Comparison of ENCODE assay signal across 24 cellular contexts in the genomic region with DNA sequence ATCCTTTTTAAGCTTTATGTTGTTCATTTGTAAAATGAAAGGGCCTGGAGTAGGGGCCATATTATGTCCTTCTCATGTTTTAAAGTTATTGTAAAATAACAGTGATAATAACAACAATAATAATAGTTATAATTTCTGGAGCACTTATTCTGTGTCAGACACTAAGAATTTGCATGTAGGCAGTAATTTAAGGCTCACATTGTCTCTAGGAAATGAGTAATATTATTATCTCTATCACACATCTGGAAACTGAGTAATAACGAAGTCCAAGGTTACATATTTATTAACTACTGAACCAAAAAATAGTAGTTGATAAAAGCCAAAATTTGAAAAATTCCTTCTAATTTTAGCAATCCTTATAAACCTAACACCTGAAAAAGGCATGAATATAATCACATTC.
"Had no signal": no experiment of that assay in that cellular context is flagged by ENCODE, and none has a peak within 500 bp of the region (broad histone marks: within the 10 kb centered on the region; RNA-seq: fewer than 3 reads in every experiment).

No MANE protein-coding gene starts in this region.

- H3K27me3 ChIP-seq: stomach, suprapubic skin, testis, thyroid gland, tibial artery, tibial nerve, transverse colon, upper lobe of left lung, upper lobe of right lung, uterus, vagina had no signal

- DNase-seq: stimulated activated CD4-positive, alpha-beta T cell treated with anti-CD3 and anti-CD28 coated beads, Interleukin-2, amount 100 ng/mL, for 48 hours; stimulated activated CD4-positive, alpha-beta T cell treated with anti-CD3 and anti-CD28 coated beads, Interleukin-4, amount 100 ng/mL, for 1 hour; stimulated activated CD4-positive, alpha-beta T cell treated with anti-CD3 and anti-CD28 coated beads, Interleukin-4, amount 100 ng/mL, for 24 hours; stimulated activated CD8-positive, alpha-beta memory T cell treated with anti-CD3 and anti-CD28 coated beads, Interleukin-4, amount 100 ng/mL, for 48 hours; stimulated activated naive B cell treated with anti-CD40 and anti-IgM and Interleukin-4, amounts not matched to agents 10 μg/mL and 1 μg/mL and 100 μg/mL, for 72 hours; stimulated activated naive CD4-positive, alpha-beta T cell; stimulated activated naive CD4-positive, alpha-beta T cell treated with Interleukin-2 at 50 U/mL for 16 hours; stimulated activated naive CD8-positive, alpha-beta T cell treated with anti-CD3 and anti-CD28 coated beads, Interleukin-15, amount 100 ng/mL, for 72 hours; stimulated activated naive CD8-positive, alpha-beta T cell treated with anti-CD3 and anti-CD28 coated beads, Interleukin-15, Interleukin-2, amounts not matched to agents 100 U/mL and 50 U/mL, for 24 hours; stomach; substantia nigra; testis; thyroid gland; tibial artery; transverse colon; trophoblast cell; upper lobe of left lung; upper lobe of right lung; uterus had no signal

- H3K4me1 ChIP-seq: stomach, suprapubic skin, testis, thyroid gland, tibial artery, tibial nerve, transverse colon, upper lobe of left lung, upper lobe of right lung, uterus, vagina had no signal

- H3K9me3 ChIP-seq: stomach, suprapubic skin, testis, thoracic aorta, thyroid gland, tibial artery, tibial nerve, transverse colon, upper lobe of left lung, uterus, vagina had no signal

- FAIRE-seq: urothelium cell line had no signal

- H3K4me3 ChIP-seq: stomach, suprapubic skin, testis, thoracic aorta, thyroid gland, tibial artery, tibial nerve, transverse colon, upper lobe of left lung, upper lobe of right lung, uterus, vagina had no signal

- H3K36me3 ChIP-seq: stomach, suprapubic skin, thoracic aorta, thyroid gland, tibial artery, tibial nerve, transverse colon, upper lobe of left lung, upper lobe of right lung, uterus, vagina had no signal

- H3K27ac ChIP-seq: stomach, suprapubic skin, testis, thoracic aorta, thyroid gland, tibial artery, tibial nerve, transverse colon, upper lobe of left lung, upper lobe of right lung, uterus, vagina had no signal
